23 cellular contexts compared by ENCODE assay signal in genomic region chr7:102167254-102167653, GRCh38.
"Had no signal": no experiment of that assay in that cellular context is flagged by ENCODE, and none has a peak within 500 bp of the region (broad histone marks: within the 10 kb centered on the region; RNA-seq: fewer than 3 reads in every experiment).

No MANE protein-coding gene starts in this region.

- H3K4me3 ChIP-seq: colonic mucosa, esophagus muscularis mucosa, gastroesophageal sphincter, heart right ventricle, left lung, lower lobe of right lung, mucosa of descending colon had no signal

- H3K27ac Mint-ChIP-seq: dendritic cell treated with granulocyte-macrophage colony-stimulating factor and Interleukin-4, amounts not matched to agents 40 ng/mL and 50 ng/mL, for 4 days; mesothelial cell of epicardium had no signal

- H3K27me3 ChIP-seq: colonic mucosa, esophagus muscularis mucosa, gastroesophageal sphincter, heart right ventricle, left lung had no signal

- H3K36me3 ChIP-seq: colonic mucosa had no signal

- FAIRE-seq: endothelial cell of umbilical vein, islet of Langerhans, keratinocyte had no signal

- H3K27ac ChIP-seq: colonic mucosa, esophagus muscularis mucosa, gastroesophageal sphincter, heart right ventricle, left lung, lower lobe of right lung had no signal

- H3K27me3 Mint-ChIP-seq: dendritic cell treated with granulocyte-macrophage colony-stimulating factor and Interleukin-4, amounts not matched to agents 40 ng/mL and 50 ng/mL, for 4 days had no signal

- H3K9me3 Mint-ChIP-seq: dendritic cell treated with granulocyte-macrophage colony-stimulating factor and Interleukin-4, amounts not matched to agents 40 ng/mL and 50 ng/mL, for 4 days; mesothelial cell of epicardium had no signal

- ATAC-seq: gastroesophageal sphincter, heart right ventricle, left cardiac atrium, left lung, left ventricle myocardium superior, lower lobe of right lung, mucosa of descending colon had no signal

- H3K4me3 Mint-ChIP-seq: dendritic cell treated with granulocyte-macrophage colony-stimulating factor and Interleukin-4, amounts not matched to agents 40 ng/mL and 50 ng/mL, for 4 days; mesothelial cell of epicardium had no signal

- DNase-seq: cerebellar nuclear complex; colonic mucosa; cortex of kidney; effector CD8-positive, alpha-beta T cell; foreskin fibroblast; foreskin melanocyte; glutamatergic neuron; head of caudate nucleus; heart right ventricle; hippocampal formation; left cardiac atrium; left ventricle myocardium superior; lower lobe of right lung; mesenchymal stem cell; mucosa of descending colon had no signal

- H3K4me1 ChIP-seq: colonic mucosa, lower lobe of right lung had no signal

- H3K9me3 ChIP-seq: colonic mucosa, esophagus muscularis mucosa, gastroesophageal sphincter, heart right ventricle, left lung, lower lobe of right lung, mucosa of descending colon had no signal
